In genomic region chr16:74568961-74569631, GRCh38 we compare ENCODE assay signal across 15 cellular contexts. TPM values are rescaled to one million over a fixed set of nuclear protein-coding genes. Genes with fewer than 3 reads are reported as not detected.
A peak's percentile ranks its signal among the peaks of the same experiment; 100 is the strongest.
DNase-seq lines count a peak whose midpoint lies in the region; ATAC-seq and TF ChIP-seq lines count a peak whose summit lies in the region.
"Had no signal": no experiment of that assay in that cellular context is flagged by ENCODE, and none has a peak within 500 bp of the region (broad histone marks: within the 10 kb centered on the region; RNA-seq: fewer than 3 reads in every experiment).

No MANE protein-coding gene starts in this region.

- ATAC-seq in CD4-positive, alpha-beta T cell (ENCODE audit: poor library complexity) = no peak
- peak; percentile 69 for ATAC-seq in mucosa of descending colon

- DNase-seq in CD4-positive, alpha-beta T cell = no peak
- DNase-seq in HT-29 (ENCODE audit: low spot score) (peak; percentile 9), chondrocyte (ENCODE audit: low spot score) (no peak), mucosa of descending colon (peak in 1 of 3 donors; percentile 21), epidermal melanocyte (ENCODE audit: insufficient read length, low spot score) (no peak), NCI-H1436 (lab: John Stamatoyannopoulos, UW) (no peak), NCI-H2196 (lab: John Stamatoyannopoulos, UW; ENCODE audit: unreplicated experiment) (no peak)
- DNase-seq: activated CD4-positive, alpha-beta memory T cell treated with anti-CD3 and anti-CD28 coated beads, Interleukin-2, amount 10 ng/mL, durations not matched to agents 7 days and 5 days; activated gamma-delta T cell treated with Interleukin-2 at 50 U/mL for 16 hours; caudate nucleus; NCI-H1105 treated with DMSO at 0.1 percent for 48 hours; nucleus accumbens; small intestine; T1000 had no signal

- no peak overlapping the region for H3K4me3 ChIP-seq in mucosa of descending colon
- H3K4me3 ChIP-seq: lung had no signal

- no peaks in the 10 kb centered on the region for H3K36me3 ChIP-seq in mucosa of descending colon (ENCODE audit: low read depth)

- POLR2A ChIA-PET in CD4-positive, alpha-beta T cell (lab: Charles Lee) = interaction anchor here (1.0 to 2.1 kb wide), 3 partner anchors 8 to 37 kb away, joined by 3 to 8 read pairs (median 5); partner anchors contain the start of gene GLG1

- no peaks in the 10 kb centered on the region for H3K9me3 Mint-ChIP-seq in CD4-positive, alpha-beta T cell
- H3K9me3 Mint-ChIP-seq in chondrocyte (ENCODE audit: low read depth) = no peaks in the 10 kb centered on the region
- H3K9me3 Mint-ChIP-seq: activated CD4-positive, alpha-beta memory T cell treated with anti-CD3 and anti-CD28 coated beads, Interleukin-2, amount 10 ng/mL, durations not matched to agents 7 days and 5 days had no signal

- intact Hi-C loops in CD4-positive, alpha-beta T cell (cut with DNase I, micrococcal nuclease) = loop anchor here in 1 of 2 experiments (2.0 kb wide), 1 partner anchor 38 kb away; the partner anchor contains the start of gene GLG1
- intact Hi-C loops in mucosa of descending colon (cut with DNase I, micrococcal nuclease) = no loop called here

- no peaks in the 10 kb centered on the region for H3K9me3 ChIP-seq in CD4-positive, alpha-beta T cell (ENCODE audit: control insufficient read depth, low read length)
- no peaks in the 10 kb centered on the region for H3K9me3 ChIP-seq in mucosa of descending colon

- H3K4me1 Mint-ChIP-seq in CD4-positive, alpha-beta T cell (ENCODE audit: low read depth) = peaks cover 90% of the 10 kb centered on the region
- H3K4me1 Mint-ChIP-seq in chondrocyte (ENCODE audit: low read depth) = peaks cover 62% of the 10 kb centered on the region

- peak overlapping the region; percentile 54 for H3K27ac Mint-ChIP-seq in CD4-positive, alpha-beta T cell
- H3K27ac Mint-ChIP-seq in chondrocyte (ENCODE audit: unreplicated experiment) = peak overlapping the region; percentile 29
- H3K27ac Mint-ChIP-seq: activated CD4-positive, alpha-beta memory T cell treated with anti-CD3 and anti-CD28 coated beads, Interleukin-2, amount 10 ng/mL, durations not matched to agents 7 days and 5 days had no signal

- H3K27me3 Mint-ChIP-seq in CD4-positive, alpha-beta T cell = no peaks in the 10 kb centered on the region
- no peaks in the 10 kb centered on the region for H3K27me3 Mint-ChIP-seq in chondrocyte (ENCODE audit: low read depth)
- H3K27me3 Mint-ChIP-seq: activated CD4-positive, alpha-beta memory T cell treated with anti-CD3 and anti-CD28 coated beads, Interleukin-2, amount 10 ng/mL, durations not matched to agents 7 days and 5 days had no signal

- CTCF ChIA-PET in CD4-positive, alpha-beta T cell (lab: Charles Lee) = interaction anchor here (0.7 kb wide), 1 partner anchor 54 kb away, joined by 3 read pairs; no protein-coding TSS in a partner anchor

- H3K27me3 ChIP-seq in CD4-positive, alpha-beta T cell (ENCODE audit: control insufficient read depth, insufficient read depth, low read length) = no peaks in the 10 kb centered on the region

- no peak overlapping the region for H3K27ac ChIP-seq in CD4-positive, alpha-beta T cell (ENCODE audit: low read depth, low read length)

- peaks cover 24% of the 10 kb centered on the region for H3K4me1 ChIP-seq in mucosa of descending colon (ENCODE audit: low read depth)

- peaks cover 32% of the 10 kb centered on the region for H3K36me3 Mint-ChIP-seq in CD4-positive, alpha-beta T cell (ENCODE audit: low read depth)
- no peaks in the 10 kb centered on the region for H3K36me3 Mint-ChIP-seq in chondrocyte (ENCODE audit: low read depth)

- TF ChIP-seq CTCF in CD4-positive, alpha-beta T cell (IDR thresholded peaks at IDR 0.05) = no peak
- TF ChIP-seq CTCF in chondrocyte (IDR thresholded peaks at IDR 0.05) (no peak), mucosa of descending colon (IDR thresholded peaks at IDR 0.05) (no peak)

- no peak overlapping the region for H3K4me3 Mint-ChIP-seq in CD4-positive, alpha-beta T cell
- no peak overlapping the region for H3K4me3 Mint-ChIP-seq in chondrocyte (ENCODE audit: unreplicated experiment)
- H3K4me3 Mint-ChIP-seq: activated CD4-positive, alpha-beta memory T cell treated with anti-CD3 and anti-CD28 coated beads, Interleukin-2, amount 10 ng/mL, durations not matched to agents 7 days and 5 days had no signal

RNA-seq across cellular contexts. Expression of gene GLG1, which starts 37.8 kb away (rescaled TPM):
- 100 to 1,000 TPM; 110 to 114 TPM for total RNA-seq in CD4-positive, alpha-beta T cell
- total RNA-seq in HT-29 (2014; rRNA removed; shearing (Covaris generic)) = 78.9 and 79.5 TPM in 2 replicates
- total RNA-seq in chondrocyte (241 to 277 TPM (median 276 TPM) in 3 replicates), mucosa of descending colon (100 to 1,000 TPM in 1 of 3 donors, 10 to 100 TPM in 2; 91.3 to 122 (median 99.7) TPM)
